In the genomic region with DNA sequence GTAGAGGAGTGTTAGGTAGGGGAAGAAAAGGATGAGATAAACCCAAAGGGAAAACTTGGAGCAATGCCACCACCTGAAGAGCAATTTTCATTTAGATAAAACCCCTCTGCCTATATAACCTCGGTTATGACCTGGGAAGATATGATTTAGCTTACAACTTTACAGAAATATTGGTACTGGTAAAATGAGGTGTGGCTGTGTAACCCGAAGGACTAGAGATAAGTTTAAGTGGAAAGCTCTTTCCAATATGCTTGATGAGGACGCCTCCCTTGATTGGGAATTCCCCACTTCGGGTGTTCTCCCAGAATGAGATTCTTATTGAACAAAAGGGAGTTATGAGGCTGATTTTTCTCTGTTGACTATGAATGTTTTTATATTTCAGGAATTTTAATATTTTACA, we compare ENCODE assay signal across 32 cellular contexts.
"Had no signal": no experiment of that assay in that cellular context is flagged by ENCODE, and none has a peak within 500 bp of the region (broad histone marks: within the 10 kb centered on the region; RNA-seq: fewer than 3 reads in every experiment).

No MANE protein-coding gene starts in this region.

- H3K4me3 ChIP-seq: adrenal gland, body of pancreas, breast epithelium had no signal

- H3K27me3 ChIP-seq: adrenal gland, body of pancreas, brain microvascular endothelial cell, breast epithelium had no signal

- H3K36me3 ChIP-seq: adrenal gland, brain microvascular endothelial cell, breast epithelium had no signal

- H3K9me3 ChIP-seq: adrenal gland, body of pancreas, breast epithelium had no signal

- H3K27ac ChIP-seq: adrenal gland, body of pancreas, brain microvascular endothelial cell, breast epithelium, VCaP had no signal

- H3K4me1 ChIP-seq: adrenal gland, body of pancreas, breast epithelium had no signal

- FAIRE-seq: astrocyte, TTC549 had no signal

- DNase-seq: activated B cell treated with CpG ODN at 0.5 μM for 24 hours; activated CD4-positive, alpha-beta memory T cell treated with anti-CD3 and anti-CD28 coated beads for 36 hours; activated CD4-positive, alpha-beta T cell treated with anti-CD3 and anti-CD28 coated beads for 4 hours; activated CD4-positive, alpha-beta T cell treated with anti-CD3 and anti-CD28 coated beads, Interleukin-2, amount 10 ng/mL, durations not matched to agents 24 days and 14 days; activated CD4-positive, alpha-beta T cell treated with anti-CD3 and anti-CD28 coated beads, Interleukin-2, amount 50 U/mL, for 1 hour; activated CD4-positive, alpha-beta T cell treated with anti-CD3 and anti-CD28 coated beads, Interleukin-2, amount 50 U/mL, for 4 hours; activated CD4-positive, CD25-positive, alpha-beta regulatory T cell treated with anti-CD3 and anti-CD28 coated beads, Interleukin-2, amount 50 U/mL, for 72 hours; activated CD8-positive, alpha-beta memory T cell treated with anti-CD3 and anti-CD28 coated beads, Interleukin-2, amount 50 U/mL, for 4 hours; activated CD8-positive, alpha-beta T cell treated with anti-CD3 and anti-CD28 coated beads for 36 hours; activated effector memory CD4-positive, alpha-beta T cell treated with anti-CD3 and anti-CD28 coated beads, Interleukin-2, amount 50 U/mL, for 16 hours; activated gamma-delta T cell treated with Interleukin-2 at 50 U/mL for 16 hours; activated naive CD4-positive, alpha-beta T cell; activated naive CD4-positive, alpha-beta T cell treated with anti-CD3 and anti-CD28 coated beads for 36 hours; activated naive CD4-positive, alpha-beta T cell treated with anti-CD3 and anti-CD28 coated beads, Interleukin-2, amount 50 U/mL, for 16 hours; activated naive CD8-positive, alpha-beta T cell treated with anti-CD3 and anti-CD28 coated beads for 36 hours; activated T-cell treated with anti-CD3 and anti-CD28 coated beads for 4 hours; activated T-cell treated with anti-CD3 and anti-CD28 coated beads, Interleukin-2, amount 50 U/mL, for 1 hour; activated T-cell treated with anti-CD3 and anti-CD28 coated beads, Interleukin-2, amount 50 U/mL, for 4 hours; activated T-cell treated with anti-CD3 and anti-CD28 coated beads, Interleukin-2, amount 50 U/mL, for 72 hours; adrenal gland; amniotic stem cell; aorta; body of pancreas; brain microvascular endothelial cell; central memory CD4-positive, alpha-beta T cell; T-helper 1 cell; T-helper 2 cell; T-helper 9 cell had no signal
